In genomic region chr2:113980946-113981345, GRCh38 we compare ENCODE assay signal across 20 cellular contexts.
DNase-seq lines count a peak whose midpoint lies in the region; ATAC-seq and TF ChIP-seq lines count a peak whose summit lies in the region.
"Had no signal": no experiment of that assay in that cellular context is flagged by ENCODE, and none has a peak within 500 bp of the region (broad histone marks: within the 10 kb centered on the region; RNA-seq: fewer than 3 reads in every experiment).

No MANE protein-coding gene starts in this region.

- no peaks in the 10 kb centered on the region for H3K9me3 ChIP-seq in uterus
- H3K9me3 ChIP-seq: gastrocnemius medialis had no signal

- TF ChIP-seq POLR2A in uterus (IDR thresholded peaks at IDR 0.05), result no peak

- TF ChIP-seq CTCF in brain microvascular endothelial cell (IDR thresholded peaks at IDR 0.05; ENCODE audit: low read depth, low read length, missing control alignments) (no peak), uterus (IDR thresholded peaks at IDR 0.05) (no peak)

- ATAC-seq in left ventricle myocardium superior, result peak; percentile 93
- ATAC-seq in HG03175 (IDR thresholded peaks at IDR 0.05; ENCODE audit: unreplicated experiment), result no peak
- ATAC-seq: activated naive CD4-positive, alpha-beta T cell treated with anti-CD3 and anti-CD28 coated beads, Interleukin-2, amount 50 U/mL, for 72 hours; gastrocnemius medialis; GM23338; stimulated activated effector memory CD8-positive, alpha-beta T cell treated with anti-CD3 and anti-CD28 coated beads, Interleukin-12 subunit alpha, Interleukin-12 subunit beta, amount 100 ng/mL, for 72 hours had no signal

- in situ Hi-C loops in brain microvascular endothelial cell (cut with HindIII; ENCODE audit: low pct_ligation_motif_present, low sequenced_read_pairs), result no loop called here

- no peaks in the 10 kb centered on the region for H3K27me3 ChIP-seq in ACC112 (ENCODE audit: insufficient read depth, low read length)
- H3K27me3 ChIP-seq in brain microvascular endothelial cell (replicated peaks), result no peaks in the 10 kb centered on the region
- no peaks in the 10 kb centered on the region for H3K27me3 ChIP-seq in uterus
- H3K27me3 ChIP-seq: gastrocnemius medialis had no signal

- H3K4me3 ChIP-seq in ACC112 (ENCODE audit: low read depth, low read length) (no peak overlapping the region), brain microvascular endothelial cell (ENCODE audit: low read depth, low read length) (no peak overlapping the region), uterus (no peak overlapping the region)
- H3K4me3 ChIP-seq: gastrocnemius medialis had no signal

- no peak overlapping the region for H2AFZ ChIP-seq in ACC112 (ENCODE audit: low read length, unreplicated experiment)
- H2AFZ ChIP-seq: GM23338 had no signal

- H3K79me2 ChIP-seq in ACC112 (ENCODE audit: control insufficient read depth, insufficient read depth, low read length, unreplicated experiment), result no peaks in the 10 kb centered on the region

- intact Hi-C loops in left ventricle myocardium superior (cut with micrococcal nuclease) (no loop called here), uterus (cut with DNase I; ENCODE audit: low total_unique reads) (no loop called here)

- H3K27ac ChIP-seq in ACC112 (ENCODE audit: low read depth, low read length), result peak overlapping the region; percentile 63
- peak overlapping the region; percentile 60 for H3K27ac ChIP-seq in brain microvascular endothelial cell
- no peak overlapping the region for H3K27ac ChIP-seq in uterus
- H3K27ac ChIP-seq: gastrocnemius medialis, HL-60 had no signal

- H3K4me1 ChIP-seq in ACC112 (ENCODE audit: control insufficient read depth, insufficient read depth, low read length, unreplicated experiment) (peaks cover 17% of the 10 kb centered on the region), uterus (no peaks in the 10 kb centered on the region)
- H3K4me1 ChIP-seq: gastrocnemius medialis had no signal

- DNase-seq in GM03348 (ENCODE audit: low spot score) (peak; percentile 55), brain microvascular endothelial cell (peak; percentile 86), left ventricle myocardium superior (peak; percentile 34), OCI-M1 (lab: John Stamatoyannopoulos, UW) (no peak), uterus (no peak), nucleus accumbens (lab: John Stamatoyannopoulos, UW) (no peak)
- DNase-seq: activated CD4-positive, CD25-positive, alpha-beta regulatory T cell; cortex of kidney; gastrocnemius medialis; MM.1S; NCI-H2227 treated with DMSO at 0.1 percent for 48 hours; retina; stimulated activated CD4-positive, alpha-beta T cell treated with anti-CD3 and anti-CD28 coated beads, Interleukin-4, amount 100 ng/mL, for 24 hours; SW 1271 had no signal

- H3K36me3 ChIP-seq in ACC112 (ENCODE audit: insufficient read depth, low read length), result peaks cover 5% of the 10 kb centered on the region
- peaks cover 3% of the 10 kb centered on the region for H3K36me3 ChIP-seq in brain microvascular endothelial cell (replicated peaks)
- no peaks in the 10 kb centered on the region for H3K36me3 ChIP-seq in uterus
- H3K36me3 ChIP-seq: gastrocnemius medialis had no signal

Comparison
In these comparisons a context has a peak if more than half of its experiments do, and no peak if none do; other contexts are left out.
1. H3K27ac ChIP-seq: peak in ACC112 (single experiment) and brain microvascular endothelial cell (single experiment); none in uterus (0 of 2).
2. DNase-seq: peak in GM03348 (single experiment), brain microvascular endothelial cell (single experiment) and left ventricle myocardium superior (single experiment); none in OCI-M1 (single experiment), uterus (0 of 2) and nucleus accumbens (0 of 56).